In the genomic region with DNA sequence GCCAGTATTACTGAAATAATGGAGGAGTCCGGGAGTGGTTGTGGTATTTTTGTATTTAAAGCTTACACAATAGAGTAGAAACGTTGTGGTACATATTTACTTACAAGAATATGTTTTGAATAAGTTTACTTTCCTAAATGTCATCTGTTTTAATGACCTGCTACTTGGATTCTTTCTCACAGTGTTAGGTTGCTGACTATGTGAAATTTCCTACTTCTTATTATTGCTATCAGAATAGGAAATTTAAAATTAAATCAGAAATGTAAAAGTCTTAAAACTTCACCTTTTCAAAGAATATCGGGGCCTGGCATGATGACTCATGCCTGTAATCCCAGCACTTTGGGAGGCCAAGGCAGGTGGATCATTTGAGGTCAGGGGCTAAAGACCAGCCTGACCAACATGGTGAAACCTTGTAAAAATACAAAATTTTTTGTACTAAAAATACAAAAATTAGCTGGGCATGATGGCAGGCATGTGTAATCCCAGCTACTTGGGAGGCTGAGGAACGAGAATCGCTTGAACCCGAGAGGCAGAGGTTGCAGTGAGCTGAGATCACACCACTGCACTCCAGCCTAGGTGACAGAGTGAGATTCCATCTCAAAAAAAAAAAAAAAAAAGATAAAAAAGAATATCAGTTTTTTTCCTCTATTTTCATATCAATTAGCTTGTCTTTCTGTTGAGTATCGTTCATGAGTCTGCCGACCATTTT, we compare ENCODE assay signal across 8 cellular contexts.
DNase-seq lines count a peak whose midpoint lies in the region; ATAC-seq and TF ChIP-seq lines count a peak whose summit lies in the region.

No MANE protein-coding gene starts in this region.

- peak overlapping the region; percentile 86 to 100 (median 97) for H3K27ac Mint-ChIP-seq in CD4-positive, alpha-beta memory T cell
- peak overlapping the region in 9 of 10 donors; percentile 29 to 99 (median 53) for H3K27ac Mint-ChIP-seq in naive thymus-derived CD8-positive, alpha-beta T cell

- CTCF ChIA-PET in CD4-positive, alpha-beta memory T cell (lab: Charles Lee; ENCODE audit: partially characterized antibody), result interaction anchor here (0.7 to 8.0 kb wide), 13 partner anchors 11 to 455 kb away, joined by 3 to 75 read pairs (median 4); no protein-coding TSS in a partner anchor

- no peaks in the 10 kb centered on the region for H3K27me3 Mint-ChIP-seq in CD4-positive, alpha-beta memory T cell
- H3K27me3 Mint-ChIP-seq in naive thymus-derived CD8-positive, alpha-beta T cell, result no peaks in the 10 kb centered on the region

- H3K27me3 ChIP-seq in CD4-positive, alpha-beta memory T cell (ENCODE audit: insufficient read depth, low read length), result no peaks in the 10 kb centered on the region
- no peaks in the 10 kb centered on the region for H3K27me3 ChIP-seq in brain microvascular endothelial cell (replicated peaks)

- in situ Hi-C loops in brain microvascular endothelial cell (cut with HindIII; ENCODE audit: low pct_ligation_motif_present, low sequenced_read_pairs), result no loop called here

- H3K4me1 ChIP-seq in CD4-positive, alpha-beta memory T cell (ENCODE audit: insufficient read depth, low read length), result peaks cover 79% of the 10 kb centered on the region

- no peaks in the 10 kb centered on the region for H3K9me3 ChIP-seq in CD4-positive, alpha-beta memory T cell (ENCODE audit: control insufficient read depth in 1 of 2, low read length in 2 of 2)

- peaks cover 0 to 14% of the 10 kb centered on the region in 2 donors for H3K36me3 Mint-ChIP-seq in CD4-positive, alpha-beta memory T cell
- H3K36me3 Mint-ChIP-seq in naive thymus-derived CD8-positive, alpha-beta T cell, result peaks cover 0 to 6% (median 0%) of the 10 kb centered on the region in 3 donors

- H3K4me3 ChIP-seq in CD4-positive, alpha-beta memory T cell (ENCODE audit: low read length in 2 of 2), result no peak overlapping the region
- no peak overlapping the region for H3K4me3 ChIP-seq in brain microvascular endothelial cell (ENCODE audit: low read depth, low read length)

- peaks cover 36 to 56% (median 45%) of the 10 kb centered on the region in 4 donors for H3K4me1 Mint-ChIP-seq in CD4-positive, alpha-beta memory T cell
- peaks cover 21 to 58% (median 37%) of the 10 kb centered on the region in 4 donors for H3K4me1 Mint-ChIP-seq in naive thymus-derived CD8-positive, alpha-beta T cell

- no peak for TF ChIP-seq CTCF in brain microvascular endothelial cell (IDR thresholded peaks at IDR 0.05; ENCODE audit: low read depth, low read length, missing control alignments)

- ATAC-seq in naive thymus-derived CD8-positive, alpha-beta T cell, result no peak
- no peak for ATAC-seq in GM19395 (IDR thresholded peaks at IDR 0.05; ENCODE audit: unreplicated experiment)
- ATAC-seq in HG03457 (IDR thresholded peaks at IDR 0.05; ENCODE audit: unreplicated experiment), result no peak
- no peak for ATAC-seq in HG03039 (IDR thresholded peaks at IDR 0.05; ENCODE audit: unreplicated experiment)
- no peak for ATAC-seq in GM18502 (IDR thresholded peaks at IDR 0.05; ENCODE audit: poor library complexity, unreplicated experiment)

- POLR2A ChIA-PET in CD4-positive, alpha-beta memory T cell (lab: Charles Lee; ENCODE audit: partially characterized antibody), result interaction anchor here (0.7 to 12.2 kb wide), 10 partner anchors 12 to 1449 kb away, joined by 3 to 365 read pairs (median 8); partner anchors contain the start of genes CLTC and RNFT1
- POLR2A ChIA-PET in naive thymus-derived CD8-positive, alpha-beta T cell (lab: Charles Lee), result interaction anchor here (1.2 to 1.3 kb wide), 2 partner anchors 78 to 165 kb away, joined by 3 read pairs; partner anchors contain the start of genes CLTC, PTRH2 and VMP1

- peak overlapping the region in 7 of 8 donors; percentile 13 to 88 (median 57) for H3K4me3 Mint-ChIP-seq in CD4-positive, alpha-beta memory T cell
- peak overlapping the region in 2 of 10 donors; percentile 14 to 19 for H3K4me3 Mint-ChIP-seq in naive thymus-derived CD8-positive, alpha-beta T cell

- no peak for DNase-seq in CD4-positive, alpha-beta memory T cell
- DNase-seq in M059J (ENCODE audit: low read depth) (peak; percentile 66), brain microvascular endothelial cell (no peak)
- no peak for DNase-seq in naive thymus-derived CD8-positive, alpha-beta T cell

- no peaks in the 10 kb centered on the region for H3K9me3 Mint-ChIP-seq in CD4-positive, alpha-beta memory T cell
- no peaks in the 10 kb centered on the region for H3K9me3 Mint-ChIP-seq in naive thymus-derived CD8-positive, alpha-beta T cell

- H3K36me3 ChIP-seq in CD4-positive, alpha-beta memory T cell (ENCODE audit: insufficient read depth, low read length), result no peaks in the 10 kb centered on the region
- no peaks in the 10 kb centered on the region for H3K36me3 ChIP-seq in brain microvascular endothelial cell (replicated peaks)

- intact Hi-C loops in CD4-positive, alpha-beta memory T cell (cut with micrococcal nuclease), result loop anchor here (5.0 kb wide), 1 partner anchor 1268 kb away; no protein-coding TSS in a partner anchor

- H3K27ac ChIP-seq in CD4-positive, alpha-beta memory T cell (ENCODE audit: low read depth, low read length), result peak overlapping the region; percentile 87
- peak overlapping the region; percentile 99 for H3K27ac ChIP-seq in brain microvascular endothelial cell
